8 cellular contexts compared by ENCODE assay signal in genomic region chr6:163415620-163416379, GRCh38. TPM values are rescaled to one million over a fixed set of nuclear protein-coding genes. Genes with fewer than 3 reads are reported as not detected.
A peak's percentile ranks its signal among the peaks of the same experiment; 100 is the strongest.
DNase-seq lines count a peak whose midpoint lies in the region; ATAC-seq and TF ChIP-seq lines count a peak whose summit lies in the region.

No MANE protein-coding gene starts in this region.

- H3K36me3 ChIP-seq in cardiac muscle cell (peaks cover 4% of the 10 kb centered on the region), psoas muscle (ENCODE audit: insufficient read depth in 1 of 2, low read depth in 1 of 2) (no peaks in the 10 kb centered on the region)

- peaks cover 5 to 11% of the 10 kb centered on the region in 2 donors for H3K36me3 Mint-ChIP-seq in CD14-positive monocyte
- peaks cover 0 to 11% of the 10 kb centered on the region in 2 donors for H3K36me3 Mint-ChIP-seq in activated naive CD4-positive, alpha-beta T cell treated with anti-CD3 and anti-CD28 coated beads, Interleukin-2, amount 50 U/mL, for 72 hours

- whole genome bisulfite sequencing in psoas muscle, 3 donors = 0% methylated on average over 50 to 57 of the region's 57 CpGs

- H3K9me3 ChIP-seq in cardiac muscle cell (ENCODE audit: low read depth) (no peaks in the 10 kb centered on the region), psoas muscle (no peaks in the 10 kb centered on the region)

- H3K4me3 ChIP-seq in cardiac muscle cell = peak overlapping the region; percentile 97
- H3K4me3 ChIP-seq in psoas muscle = peak overlapping the region; percentile 93

- peak overlapping the region; percentile 97 to 100 for H3K4me3 Mint-ChIP-seq in CD14-positive monocyte

- peaks cover 0 to 3% (median 0%) of the 10 kb centered on the region in 3 donors for H3K27me3 Mint-ChIP-seq in CD14-positive monocyte (ENCODE audit: low read depth in 3 of 3)

- H3K4me1 Mint-ChIP-seq in CD14-positive monocyte = peaks cover 45% of the 10 kb centered on the region

- H3K27me3 ChIP-seq in cardiac muscle cell (no peaks in the 10 kb centered on the region), psoas muscle (ENCODE audit: insufficient read depth in 3 of 3, low read length in 2 of 3) (no peaks in the 10 kb centered on the region)

- H3K27ac ChIP-seq in cardiac muscle cell (peak overlapping the region; percentile 99), psoas muscle (peak overlapping the region; percentile 99)

- no peak for TF ChIP-seq CTCF in CD14-positive monocyte (IDR thresholded peaks at IDR 0.05)
- no peak for TF ChIP-seq CTCF in cardiac muscle cell (IDR thresholded peaks at IDR 0.05; ENCODE audit: low read depth, low read length)
- TF ChIP-seq CTCF in psoas muscle (IDR thresholded peaks at IDR 0.05) = no peak

- H3K9me3 Mint-ChIP-seq in CD14-positive monocyte = peaks cover 0 to 3% (median 0%) of the 10 kb centered on the region in 7 donors
- no peaks in the 10 kb centered on the region for H3K9me3 Mint-ChIP-seq in activated naive CD4-positive, alpha-beta T cell treated with anti-CD3 and anti-CD28 coated beads, Interleukin-2, amount 50 U/mL, for 72 hours

- H3K27ac Mint-ChIP-seq in CD14-positive monocyte = peak overlapping the region; percentile 96 to 99 (median 98)
- peak overlapping the region; percentile 83 to 85 for H3K27ac Mint-ChIP-seq in activated naive CD4-positive, alpha-beta T cell treated with anti-CD3 and anti-CD28 coated beads, Interleukin-2, amount 50 U/mL, for 72 hours

- ATAC-seq in GM21528 (IDR thresholded peaks at IDR 0.05; ENCODE audit: low FRiP score, unreplicated experiment) (peak; percentile 4), psoas muscle (peak in 2 of 4 donors; percentile 11 to 42), GM21360 (IDR thresholded peaks at IDR 0.05; ENCODE audit: unreplicated experiment) (no peak)
- ATAC-seq in activated naive CD4-positive, alpha-beta T cell treated with anti-CD3 and anti-CD28 coated beads, Interleukin-2, amount 50 U/mL, for 72 hours = no peak

- peak; percentile 63 for DNase-seq in CD14-positive monocyte (ENCODE audit: low spot score)
- DNase-seq in OCI-M1 (lab: John Stamatoyannopoulos, UW) = peak; percentile 87
- peak; percentile 45 to 60 for DNase-seq in activated naive CD4-positive, alpha-beta T cell treated with anti-CD3 and anti-CD28 coated beads, Interleukin-2, amount 50 U/mL, for 72 hours (ENCODE audit: low spot score in 2 of 2)
- peak; percentile 52 to 67 for DNase-seq in cardiac muscle cell (ENCODE audit: low read depth in 1 of 2, low spot score in 1 of 2)
- peak; percentile 52 to 78 for DNase-seq in psoas muscle
- no peak for DNase-seq in mesenteric fat pad (ENCODE audit: low spot score)

- intact Hi-C loops in CD14-positive monocyte (cut with micrococcal nuclease) (no loop called here), psoas muscle (cut with DNase I) (loop anchor here (1.0 to 5.0 kb wide), 4 partner anchors 81 to 694 kb away; no protein-coding TSS in a partner anchor)

- peaks cover 14% of the 10 kb centered on the region for H3K4me1 ChIP-seq in cardiac muscle cell (ENCODE audit: low read depth)
- H3K4me1 ChIP-seq in psoas muscle = peaks cover 19% of the 10 kb centered on the region

RNA-seq across cellular contexts. Expression of gene QKI, which starts 1.3 kb away (rescaled TPM):
- polyA plus RNA-seq in CD14-positive monocyte = 10 to 100 TPM; 24.3 to 71.8 TPM
- 10 to 100 TPM; 54.7 to 61.8 TPM for total RNA-seq in activated naive CD4-positive, alpha-beta T cell treated with anti-CD3 and anti-CD28 coated beads, Interleukin-2, amount 50 U/mL, for 72 hours
- total RNA-seq in cardiac muscle cell = 217 and 503 TPM in 2 replicates
- polyA plus RNA-seq in cardiac muscle cell = 148 and 289 TPM in 2 replicates
- total RNA-seq in psoas muscle = 100 to 1,000 TPM; 275 to 421 (median 308) TPM
- 100 to 1,000 TPM in 1 of 3 donors, 10 to 100 TPM in 2; 62.0 to 266 (median 82.1) TPM for polyA plus RNA-seq in psoas muscle
- 267 TPM for total RNA-seq in mesenteric fat pad

Comparison
In these comparisons a context has a peak if more than half of its experiments do, and no peak if none do; other contexts are left out.
1. intact Hi-C loops: an anchor here in psoas muscle (1.0 to 5.0 kb wide); none called in CD14-positive monocyte.